In the genomic region with DNA sequence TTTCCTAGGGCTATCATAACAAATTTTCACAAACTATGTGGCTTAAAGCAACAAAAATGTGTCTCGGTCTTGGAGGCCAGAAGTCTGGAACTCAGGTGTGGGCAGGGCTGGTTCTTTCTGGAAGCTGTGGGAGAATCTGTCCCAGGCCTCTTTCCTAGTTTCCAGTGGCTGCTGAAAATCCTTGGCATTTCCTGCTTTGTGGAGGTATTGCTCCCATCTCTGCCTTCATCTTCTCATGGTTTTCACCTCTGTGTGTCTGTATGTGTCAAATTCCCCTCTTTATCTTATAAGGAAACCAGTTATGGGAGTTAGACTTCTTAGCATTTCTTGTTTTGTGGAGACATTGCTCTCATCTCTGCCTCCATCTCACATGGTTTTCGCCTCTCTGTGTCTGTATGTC, we compare ENCODE assay signal across 27 cellular contexts.
"Had no signal": no experiment of that assay in that cellular context is flagged by ENCODE, and none has a peak within 500 bp of the region (broad histone marks: within the 10 kb centered on the region; RNA-seq: fewer than 3 reads in every experiment).

No MANE protein-coding gene starts in this region.

- ATAC-seq: stimulated activated effector memory CD8-positive, alpha-beta T cell treated with anti-CD3 and anti-CD28 coated beads, Interleukin-12 subunit alpha, Interleukin-12 subunit beta, amount 100 ng/mL, for 72 hours; stimulated activated memory B cell treated with anti-CD40 and anti-IgM and Interleukin-4, amounts not matched to agents 10 μg/mL and 1 μg/mL and 100 μg/mL, for 72 hours; stimulated activated naive B cell treated with anti-CD40 and anti-IgM and Interleukin-4, amounts not matched to agents 10 μg/mL and 1 μg/mL and 100 μg/mL, for 72 hours; stimulated activated naive CD8-positive, alpha-beta T cell treated with anti-CD3 and anti-CD28 coated beads, Interleukin-15, amount 100 ng/mL, for 72 hours; stimulated activated naive CD8-positive, alpha-beta T cell treated with anti-CD3 and anti-CD28 coated beads, Interleukin-15, Interleukin-2, amounts not matched to agents 100 U/mL and 50 U/mL, for 24 hours; upper lobe of right lung had no signal

- H3K9me3 ChIP-seq: suprapubic skin, testis, thoracic aorta, thyroid gland, transverse colon, upper lobe of right lung, uterus, vagina had no signal

- H3K27ac ChIP-seq: stomach, suprapubic skin, testis, thoracic aorta, thyroid gland, tibial artery, tibial nerve, transverse colon, upper lobe of left lung, upper lobe of right lung, uterus, vagina had no signal

- H3K27me3 ChIP-seq: stomach, suprapubic skin, testis, thyroid gland, tibial artery, tibial nerve, transverse colon, upper lobe of left lung, upper lobe of right lung, uterus, vagina had no signal

- H3K36me3 Mint-ChIP-seq: stimulated activated effector memory CD8-positive, alpha-beta T cell treated with anti-CD3 and anti-CD28 coated beads, Interleukin-12 subunit alpha, Interleukin-12 subunit beta, amount 100 ng/mL, for 72 hours had no signal

- H3K4me3 ChIP-seq: stomach, suprapubic skin, testis, thoracic aorta, thyroid gland, tibial artery, tibial nerve, transverse colon, upper lobe of left lung, upper lobe of right lung, uterus, vagina had no signal

- H3K27ac Mint-ChIP-seq: stimulated activated effector memory CD8-positive, alpha-beta T cell treated with anti-CD3 and anti-CD28 coated beads, Interleukin-12 subunit alpha, Interleukin-12 subunit beta, amount 100 ng/mL, for 72 hours; stimulated activated memory B cell treated with anti-CD40 and anti-IgM and Interleukin-4, amounts not matched to agents 10 μg/mL and 1 μg/mL and 100 μg/mL, for 72 hours; stimulated activated naive B cell treated with anti-CD40 and anti-IgM and Interleukin-4, amounts not matched to agents 10 μg/mL and 1 μg/mL and 100 μg/mL, for 72 hours; stimulated activated naive CD8-positive, alpha-beta T cell treated with anti-CD3 and anti-CD28 coated beads, Interleukin-15, amount 100 ng/mL, for 72 hours; stimulated activated naive CD8-positive, alpha-beta T cell treated with anti-CD3 and anti-CD28 coated beads, Interleukin-15, Interleukin-2, amounts not matched to agents 100 ng/mL and 50 ng/mL, for 24 hours; type B pancreatic cell had no signal

- H3K36me3 ChIP-seq: stomach, suprapubic skin, thoracic aorta, thyroid gland, tibial artery, tibial nerve, transverse colon, upper lobe of left lung, upper lobe of right lung, uterus, vagina had no signal

- H3K4me1 ChIP-seq: suprapubic skin, testis, thyroid gland, tibial artery, tibial nerve, transverse colon, upper lobe of left lung, upper lobe of right lung, uterus, vagina had no signal

- DNase-seq: stimulated activated CD4-positive, alpha-beta T cell treated with anti-CD3 and anti-CD28 coated beads, Interleukin-2, amount 100 ng/mL, for 48 hours; stimulated activated CD4-positive, alpha-beta T cell treated with anti-CD3 and anti-CD28 coated beads, Interleukin-4, amount 100 ng/mL, for 1 hour; stimulated activated CD4-positive, alpha-beta T cell treated with anti-CD3 and anti-CD28 coated beads, Interleukin-4, amount 100 ng/mL, for 24 hours; stimulated activated CD4-positive, alpha-beta T cell treated with anti-CD3 and anti-CD28 coated beads, Interleukin-4, amount 100 ng/mL, for 4 hours; stimulated activated CD8-positive, alpha-beta memory T cell treated with anti-CD3 and anti-CD28 coated beads, Interleukin-4, amount 100 ng/mL, for 48 hours; stimulated activated naive B cell treated with anti-CD40 and anti-IgM and Interleukin-4, amounts not matched to agents 10 μg/mL and 1 μg/mL and 100 μg/mL, for 72 hours; stimulated activated naive CD4-positive, alpha-beta T cell; stimulated activated naive CD4-positive, alpha-beta T cell treated with Interleukin-2 at 50 U/mL for 16 hours; stimulated activated naive CD8-positive, alpha-beta T cell treated with anti-CD3 and anti-CD28 coated beads, Interleukin-15, amount 100 ng/mL, for 72 hours; stimulated activated naive CD8-positive, alpha-beta T cell treated with anti-CD3 and anti-CD28 coated beads, Interleukin-15, Interleukin-2, amounts not matched to agents 100 U/mL and 50 U/mL, for 24 hours; stomach; substantia nigra; testis; thyroid gland; tibial artery; transverse colon; upper lobe of left lung; upper lobe of right lung; uterus had no signal
